ENCODE assay signal across 8 cellular contexts in the genomic region with DNA sequence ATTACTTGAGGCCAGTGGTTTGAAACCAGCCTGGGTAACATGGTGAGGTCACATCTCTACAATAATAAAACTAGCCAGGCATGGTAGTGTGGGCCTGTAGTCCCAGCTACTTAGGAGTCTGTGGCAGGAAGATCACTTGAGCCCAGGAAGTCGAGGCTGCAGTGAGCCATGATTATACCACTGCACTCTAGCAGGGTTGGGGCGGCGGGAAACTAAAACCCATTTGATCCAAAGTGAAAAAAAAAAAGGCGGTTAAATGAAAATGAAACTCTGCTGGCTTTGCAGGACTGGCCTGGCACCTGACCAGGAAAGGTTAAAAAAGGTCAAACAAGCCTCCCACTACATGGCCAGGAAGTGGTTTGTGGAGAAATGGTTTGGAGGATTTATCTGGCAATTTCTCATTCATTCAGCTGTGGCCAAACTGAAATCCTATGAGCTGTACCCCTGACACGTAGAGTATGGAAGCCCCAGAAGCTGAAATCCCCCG. TPM values are rescaled to one million over a fixed set of nuclear protein-coding genes. Genes with fewer than 3 reads are reported as not detected.
DNase-seq lines count a peak whose midpoint lies in the region; ATAC-seq, FAIRE-seq and TF ChIP-seq lines count a peak whose summit lies in the region.

No MANE protein-coding gene starts in this region.

- no peaks in the 10 kb centered on the region for H3K36me3 ChIP-seq in adrenal gland (replicated peaks in 1 of 2)

- in situ Hi-C loops in KBM-7 (cut with MboI; ENCODE audit: low pct_unique_long_range_greater_than_20kb, low sequenced_read_pairs) = no loop called here

- H3K4me3 Mint-ChIP-seq in nephron = peak overlapping the region in 1 of 3 experiments; percentile 28

- intact Hi-C loops in adrenal gland (cut with DNase I) = no loop called here

- TF ChIP-seq POLR2A in adrenal gland (IDR thresholded peaks at IDR 0.05) = no peak

- H3K4me1 Mint-ChIP-seq in nephron = peaks cover 28% of the 10 kb centered on the region

- H3K27me3 ChIP-seq in adrenal gland = no peaks in the 10 kb centered on the region

- H3K4me1 ChIP-seq in adrenal gland (replicated peaks in 1 of 2) = peaks cover 8 to 14% of the 10 kb centered on the region in 2 donors

- peaks cover 21% of the 10 kb centered on the region for H3K36me3 Mint-ChIP-seq in nephron (ENCODE audit: low read depth)

- WGBS in adrenal gland, 4 donors = 20 to 34% (median 31%) methylated on average over 6 of the region's 6 CpGs

- TF ChIP-seq CTCF in adrenal gland (IDR thresholded peaks at IDR 0.05) = no peak
- TF ChIP-seq CTCF in nephron (IDR thresholded peaks at IDR 0.05; ENCODE audit: unreplicated experiment in 3 of 3) = no peak

- peak; percentile 92 for FAIRE-seq in GM18507 (lab: Jason Lieb, UNC)

- H3K27me3 Mint-ChIP-seq in nephron (ENCODE audit: low read depth) = peaks cover 7% of the 10 kb centered on the region

- H3K4me3 ChIP-seq in adrenal gland = no peak overlapping the region

- H3K27ac Mint-ChIP-seq in nephron = peak overlapping the region; percentile 75 to 87 (median 81)

- no peak for ATAC-seq in HG03097 (IDR thresholded peaks at IDR 0.05; ENCODE audit: low FRiP score, unreplicated experiment)

- no peaks in the 10 kb centered on the region for H3K9me3 Mint-ChIP-seq in nephron

- H3K9me3 ChIP-seq in adrenal gland (replicated peaks in 1 of 3) = no peaks in the 10 kb centered on the region

- DNase-seq in GM18507 (ENCODE audit: extremely low spot score, insufficient read length, low read depth) (no peak), KBM-7 (peak; percentile 79), adrenal gland (peak; percentile 32 to 84 (median 73)), NCI-H82 (lab: John Stamatoyannopoulos, UW) (no peak)
- no peak for DNase-seq in activated effector memory CD4-positive, alpha-beta T cell treated with anti-CD3 and anti-CD28 coated beads, Interleukin-2, amount 50 U/mL, for 16 hours
- no peak for DNase-seq in effector CD8-positive, alpha-beta T cell (lab: John Stamatoyannopoulos, UW)

- H3K27ac ChIP-seq in adrenal gland = no peak overlapping the region

RNA-seq across cellular contexts. Expression of gene MTRES1, which starts 36.6 kb away (rescaled TPM):
- total RNA-seq in adrenal gland = 10 to 100 TPM; 15.0 to 65.4 (median 31.1) TPM
- 10 to 100 TPM; 69.7 to 95.3 (median 73.5) TPM for polyA plus RNA-seq in adrenal gland

RNA-seq across cellular contexts. Expression of gene BEND3, which starts 50.7 kb away (rescaled TPM):
- total RNA-seq in adrenal gland = 1 to 10 TPM; 1.2 to 3.5 (median 2.4) TPM
- 1 to 10 TPM in 1 of 3 donors, under 1 TPM in 2; 0.64 to 1.5 (median 0.71) TPM for polyA plus RNA-seq in adrenal gland

Comparison
In these comparisons a context has a peak if more than half of its experiments do, and no peak if none do; other contexts are left out.
1. DNase-seq: peak in KBM-7 (single experiment) and adrenal gland (7 of 7); none in GM18507 (single experiment), NCI-H82 (single experiment), activated effector memory CD4-positive, alpha-beta T cell treated with anti-CD3 and anti-CD28 coated beads, Interleukin-2, amount 50 U/mL, for 16 hours (single experiment) and effector CD8-positive, alpha-beta T cell (single experiment).